Comparison of ENCODE assay signal across 8 cellular contexts in genomic region chr5:179906795-179907569, GRCh38. TPM values are rescaled to one million over a fixed set of nuclear protein-coding genes. Genes with fewer than 3 reads are reported as not detected.
DNase-seq lines count a peak whose midpoint lies in the region; ATAC-seq lines count a peak whose summit lies in the region.

No MANE protein-coding gene starts in this region.

- WGBS in thymus: 18% methylated on average over 54 of the region's 54 CpGs

- no peaks in the 10 kb centered on the region for H3K27me3 ChIP-seq in effector memory CD4-positive, alpha-beta T cell (replicated peaks; ENCODE audit: control insufficient read depth, insufficient read depth, low read length, poor library complexity, severe bottlenecking)
- no peaks in the 10 kb centered on the region for H3K27me3 ChIP-seq in mononuclear cell (ENCODE audit: insufficient read depth, low read length)
- H3K27me3 ChIP-seq in thymus (ENCODE audit: control insufficient read depth, insufficient read depth): no peaks in the 10 kb centered on the region

- DNase-seq in UCSD-AML1 (lab: John Stamatoyannopoulos, UW; ENCODE audit: unreplicated experiment) (peak; percentile 36), DMS114 treated with DMSO at 0.1 percent for 48 hours (lab: John Stamatoyannopoulos, UW; ENCODE audit: unreplicated experiment) (no peak)
- DNase-seq in effector memory CD4-positive, alpha-beta T cell: peak in 2 of 3 donors; percentile 4 to 6
- no peak for DNase-seq in NK-92 treated with Interleukin-12 subunit alpha and Interleukin-12 subunit beta, amount 100 ng/mL, for 24 hours (lab: John Stamatoyannopoulos, UW)

- H3K27ac ChIP-seq in effector memory CD4-positive, alpha-beta T cell (ENCODE audit: insufficient read depth, low read length, poor library complexity, severe bottlenecking): peak overlapping the region; percentile 27
- H3K27ac ChIP-seq in thymus (ENCODE audit: low read depth): peak overlapping the region; percentile 71

- ATAC-seq in GM18907 (IDR thresholded peaks at IDR 0.05; ENCODE audit: unreplicated experiment) (peak; percentile 26), HG03280 (IDR thresholded peaks at IDR 0.05; ENCODE audit: unreplicated experiment) (peak; percentile 15)

- H3K9me3 ChIP-seq in effector memory CD4-positive, alpha-beta T cell (ENCODE audit: control insufficient read depth, low read length): no peaks in the 10 kb centered on the region
- no peaks in the 10 kb centered on the region for H3K9me3 ChIP-seq in mononuclear cell (ENCODE audit: low read depth, low read length)
- H3K9me3 ChIP-seq in thymus (ENCODE audit: control insufficient read depth): no peaks in the 10 kb centered on the region

- peaks cover 16% of the 10 kb centered on the region for H3K4me1 ChIP-seq in effector memory CD4-positive, alpha-beta T cell (ENCODE audit: control insufficient read depth, insufficient read depth, low read length, poor library complexity, severe bottlenecking)
- H3K4me1 ChIP-seq in mononuclear cell (ENCODE audit: insufficient read depth, low read length) (peaks cover 30% of the 10 kb centered on the region), thymus (ENCODE audit: control insufficient read depth, insufficient read depth, low read length) (peaks cover 7% of the 10 kb centered on the region)

- peak overlapping the region; percentile 52 for H3K4me3 ChIP-seq in effector memory CD4-positive, alpha-beta T cell (ENCODE audit: insufficient read depth, low read depth, low read length, poor library complexity, severe bottlenecking)
- peak overlapping the region; percentile 44 for H3K4me3 ChIP-seq in mononuclear cell (ENCODE audit: low read length)
- peak overlapping the region; percentile 73 for H3K4me3 ChIP-seq in thymus (ENCODE audit: low read length)

- peaks cover 6% of the 10 kb centered on the region for H3K36me3 ChIP-seq in effector memory CD4-positive, alpha-beta T cell (ENCODE audit: control insufficient read depth, insufficient read depth, low read length)
- H3K36me3 ChIP-seq in thymus (ENCODE audit: control insufficient read depth, insufficient read depth): peaks cover 8% of the 10 kb centered on the region

RNA-seq across cellular contexts. Expression of gene TBC1D9B, which starts 0.7 kb away (rescaled TPM):
- total RNA-seq in mononuclear cell: 36.2 TPM
- polyA plus RNA-seq in thymus: 69.4 TPM

RNA-seq across cellular contexts. Expression of gene MRNIP, which starts 48.4 kb away (rescaled TPM):
- total RNA-seq in mononuclear cell: 13.2 TPM
- 43.9 TPM for polyA plus RNA-seq in thymus

Comparison
In these comparisons a context has a peak if more than half of its experiments do, and no peak if none do; other contexts are left out.
1. DNase-seq: peak in UCSD-AML1 (single experiment) and effector memory CD4-positive, alpha-beta T cell (2 of 3); none in DMS114 treated with DMSO at 0.1 percent for 48 hours (single experiment) and NK-92 treated with Interleukin-12 subunit alpha and Interleukin-12 subunit beta, amount 100 ng/mL, for 24 hours (single experiment).
2. Peak in every context shown above with its lines, with median percentiles within 50 percentile points of each other: H3K4me3 ChIP-seq.